In genomic region chr4:72971572-72971971, GRCh38 we compare ENCODE assay signal across 13 cellular contexts.
A peak's percentile ranks its signal among the peaks of the same experiment; 100 is the strongest.
DNase-seq lines count a peak whose midpoint lies in the region; ATAC-seq lines count a peak whose summit lies in the region.
"Had no signal": no experiment of that assay in that cellular context is flagged by ENCODE, and none has a peak within 500 bp of the region (broad histone marks: within the 10 kb centered on the region; RNA-seq: fewer than 3 reads in every experiment).

No MANE protein-coding gene starts in this region.

- no peak for ATAC-seq in HG03520 (IDR thresholded peaks at IDR 0.05; ENCODE audit: unreplicated experiment)
- no peak for ATAC-seq in HG03439 (IDR thresholded peaks at IDR 0.05; ENCODE audit: unreplicated experiment)
- ATAC-seq: activated CD4-positive, CD25-positive, alpha-beta regulatory T cell treated with anti-CD3 and anti-CD28 coated beads, Interleukin-2, amount 50 U/mL, for 24 hours; Right ventricle myocardium inferior had no signal

- peak; percentile 93 for DNase-seq in A172 (ENCODE audit: low spot score)
- DNase-seq in HPDE6-E6E7 (ENCODE audit: extremely low spot score) = peak; percentile 54
- DNase-seq in amniotic epithelial cell (ENCODE audit: low read depth) = peak; percentile 94
- peak; percentile 77 for DNase-seq in foreskin melanocyte
- no peak for DNase-seq in activated CD4-positive, alpha-beta T cell treated with anti-CD3 and anti-CD28 coated beads, Interleukin-2, amount 50 U/mL, for 1 hour
- no peak for DNase-seq in GOT3 (lab: John Stamatoyannopoulos, UW)
- DNase-seq: dorsolateral prefrontal cortex; NCI-H2171 treated with DMSO at 0.1 percent for 48 hours; stimulated activated CD8-positive, alpha-beta memory T cell treated with anti-CD3 and anti-CD28 coated beads, Interleukin-4, amount 100 ng/mL, for 48 hours had no signal

Comparison
In these comparisons a context has a peak if more than half of its experiments do, and no peak if none do; other contexts are left out.
1. DNase-seq: peak in A172 (single experiment), HPDE6-E6E7 (single experiment), amniotic epithelial cell (single experiment) and foreskin melanocyte (single experiment); none in activated CD4-positive, alpha-beta T cell treated with anti-CD3 and anti-CD28 coated beads, Interleukin-2, amount 50 U/mL, for 1 hour (single experiment) and GOT3 (single experiment).